Comparison of ENCODE assay signal across 9 cellular contexts in genomic region chr13:114043421-114044053, GRCh38.
DNase-seq lines count a peak whose midpoint lies in the region; ATAC-seq, FAIRE-seq and TF ChIP-seq lines count a peak whose summit lies in the region.
"Had no signal": no experiment of that assay in that cellular context is flagged by ENCODE, and none has a peak within 500 bp of the region (broad histone marks: within the 10 kb centered on the region; RNA-seq: fewer than 3 reads in every experiment).

No MANE protein-coding gene starts in this region.

- peak; percentile 85 to 96 for ATAC-seq in gastrocnemius medialis

- H2AFZ ChIP-seq in GM23248 = no peak overlapping the region

- no peak for TF ChIP-seq POLR2A in gastrocnemius medialis (IDR thresholded peaks at IDR 0.05)

- no peaks in the 10 kb centered on the region for H4K20me1 ChIP-seq in GM23248 (ENCODE audit: insufficient read depth)

- H3K36me3 ChIP-seq in GM23248 (ENCODE audit: low read depth) (no peaks in the 10 kb centered on the region), gastrocnemius medialis (no peaks in the 10 kb centered on the region)

- H3K27ac ChIP-seq in GM23248 = 0 out of 2 replicates have a peak overlapping the region, but pooled peaks have one; percentile 23
- H3K27ac ChIP-seq in RWPE1 = peak overlapping the region; percentile 69
- peak overlapping the region in 3 of 4 donors; percentile 4 to 70 (median 59) for H3K27ac ChIP-seq in gastrocnemius medialis

- H3K9ac ChIP-seq in GM23248 = no peak overlapping the region

- in situ Hi-C loops in GM23248 (cut with MboI) = no loop called here
- in situ Hi-C loops in gastrocnemius medialis (cut with MboI; ENCODE audit: low sequenced_read_pairs in 4 of 4) = no loop called here

- no peaks in the 10 kb centered on the region for H3K9me2 ChIP-seq in GM23248 (ENCODE audit: insufficient read depth)

- POLR2A ChIA-PET in RWPE1 (lab: Yijun Ruan, JAX; ENCODE audit: low non-redundant PET) = no interaction called here

- no peak overlapping the region for H3K4me2 ChIP-seq in GM23248 (ENCODE audit: unreplicated experiment)

- TF ChIP-seq CTCF in AG09319 (IDR thresholded peaks at IDR 0.05; ENCODE audit: low read depth, low read length) (peak; percentile 57), RWPE1 (conservative IDR thresholded peaks at IDR 0.05; ENCODE audit: low read depth) (no peak), fibroblast of mammary gland (conservative IDR thresholded peaks at IDR 0.05; ENCODE audit: control insufficient read depth, insufficient read depth, low read depth, low read length) (peak; percentile 36), gastrocnemius medialis (IDR thresholded peaks at IDR 0.05 in 4 of 5, conservative IDR thresholded peaks at IDR 0.05 in 1 of 5) (peak in 2 of 5 experiments; percentile 20 to 49)

- CTCF ChIA-PET in RWPE1 (lab: Yijun Ruan, JAX) = no interaction called here

- H3K4me1 ChIP-seq in GM23248 (ENCODE audit: insufficient read depth) (no peaks in the 10 kb centered on the region), gastrocnemius medialis (peaks cover 6 to 8% of the 10 kb centered on the region in 2 donors)

- no peaks in the 10 kb centered on the region for H3K9me3 ChIP-seq in GM23248 (ENCODE audit: low read depth)
- H3K9me3 ChIP-seq in gastrocnemius medialis = no peaks in the 10 kb centered on the region

- peaks cover 89% of the 10 kb centered on the region for H3K79me2 ChIP-seq in GM23248 (ENCODE audit: insufficient read depth)

- H3F3A ChIP-seq in GM23248 (ENCODE audit: insufficient read depth) = 0 out of 2 replicates have a peak, but pooled peaks cover 7% of the 10 kb centered on the region

- DNase-seq in AG09319 (ENCODE audit: extremely low read depth, low read depth) = peak; percentile 75
- DNase-seq in GM23248 = peak; percentile 85
- no peak for DNase-seq in RWPE1 (ENCODE audit: low spot score)
- DNase-seq in fibroblast of mammary gland (ENCODE audit: low read depth) = peak; percentile 99
- DNase-seq in gastrocnemius medialis = peak; percentile 71 to 79
- DNase-seq in frontal cortex (ENCODE audit: low spot score in 2 of 2) = no peak
- no peak for DNase-seq in cerebellar nuclear complex (lab: John Stamatoyannopoulos, UW)
- no peak for DNase-seq in retina

- H3K27me3 ChIP-seq in GM23248 (replicated peaks; ENCODE audit: insufficient read depth) (no peaks in the 10 kb centered on the region), gastrocnemius medialis (no peaks in the 10 kb centered on the region)

- intact Hi-C loops in gastrocnemius medialis (cut with DNase I; ENCODE audit: low total_unique reads) = loop anchor here (5.0 kb wide), 1 partner anchor 184 kb away; no protein-coding TSS in a partner anchor

- H3K4me3 ChIP-seq in GM23248 (no peak overlapping the region), fibroblast of mammary gland (ENCODE audit: control insufficient read depth, low read depth, low read length) (no peak overlapping the region), gastrocnemius medialis (peak overlapping the region in 1 of 4 donors; percentile 2)

- 55 to 81% methylated on average over 11 to 30 of the region's 37 CpGs for WGBS in GM23248 (ENCODE audit: low coverage in 1 of 2, low lambda C conversion rate in 2 of 2, missing lambda C conversion rate in 2 of 2), 2 experiments

- FAIRE-seq in frontal cortex (lab: Jason Lieb, UNC) = no peak
- FAIRE-seq: bronchial epithelial cell had no signal

Comparison
In these comparisons a context has a peak if more than half of its experiments do, and no peak if none do; other contexts are left out.
1. DNase-seq: peak in AG09319 (single experiment), GM23248 (single experiment), fibroblast of mammary gland (single experiment) and gastrocnemius medialis (2 of 2); none in RWPE1 (single experiment), frontal cortex (0 of 2), cerebellar nuclear complex (0 of 2) and retina (single experiment).
2. Peak in every context shown above with its lines, with median percentiles within 50 percentile points of each other: H3K27ac ChIP-seq.